In genomic region chr16:69340095-69340644, GRCh38 we compare ENCODE assay signal across 1 cellular context.
TF ChIP-seq lines count a peak whose summit lies in the region.

No MANE protein-coding gene starts in this region.

TF ChIP-seq in GM12878, 131 proteins besides CTCF, POLR2A, EP300 and RAD21:
- TF ChIP-seq EGR1 (IDR thresholded peaks at IDR 0.05; ENCODE audit: borderline replicate concordance in 1 of 2, low read depth in 2 of 2, low read length in 2 of 2), result no peak
- 0 out of 2 replicates have a peak, but pooled peaks have one; percentile 13 for TF ChIP-seq GATAD2B (conservative IDR thresholded peaks at IDR 0.05; ENCODE audit: low read depth)
